In the genomic region with DNA sequence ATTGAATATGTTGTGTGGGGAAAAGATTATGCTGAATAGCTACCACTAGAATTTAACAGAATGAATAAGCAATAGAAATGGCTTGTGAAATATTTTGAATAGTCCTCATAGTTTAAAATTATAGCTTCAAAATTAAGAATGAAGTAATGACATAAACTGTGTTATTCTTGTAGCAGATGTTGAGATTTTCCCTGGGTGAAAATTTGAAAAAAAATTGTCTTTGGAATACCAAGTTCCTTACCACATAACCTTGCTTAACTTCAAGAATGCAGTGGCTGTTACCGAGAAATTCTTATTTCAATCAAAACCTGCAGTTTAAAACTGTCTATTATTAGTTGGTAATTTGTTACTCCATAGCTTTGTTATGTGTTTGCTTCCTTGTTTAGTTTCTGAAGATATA, we compare ENCODE assay signal across 23 cellular contexts.
"Had no signal": no experiment of that assay in that cellular context is flagged by ENCODE, and none has a peak within 500 bp of the region (broad histone marks: within the 10 kb centered on the region; RNA-seq: fewer than 3 reads in every experiment).

No MANE protein-coding gene starts in this region.

- DNase-seq: cerebellar nuclear complex; colonic mucosa; cortex of kidney; effector CD8-positive, alpha-beta T cell; effector memory CD8-positive, alpha-beta T cell; endodermal cell; foreskin fibroblast; foreskin melanocyte; gastrocnemius medialis; glutamatergic neuron; head of caudate nucleus; heart right ventricle; hippocampal formation; left cardiac atrium; left lung; left ventricle myocardium superior; lower lobe of right lung; mesendoderm; midbrain had no signal

- ATAC-seq: effector memory CD8-positive, alpha-beta T cell; gastrocnemius medialis; heart right ventricle; left cardiac atrium; left lung; left ventricle myocardium superior; lower lobe of right lung had no signal

- H3K4me3 Mint-ChIP-seq: central memory CD8-positive, alpha-beta T cell; dendritic cell treated with granulocyte-macrophage colony-stimulating factor and Interleukin-4, amounts not matched to agents 40 ng/mL and 50 ng/mL, for 4 days; effector memory CD8-positive, alpha-beta T cell; endodermal cell; memory B cell had no signal

- H3K27ac ChIP-seq: colonic mucosa, esophagus muscularis mucosa, gastrocnemius medialis, heart right ventricle, left lung, lower lobe of right lung had no signal

- H3K27me3 Mint-ChIP-seq: central memory CD8-positive, alpha-beta T cell; dendritic cell treated with granulocyte-macrophage colony-stimulating factor and Interleukin-4, amounts not matched to agents 40 ng/mL and 50 ng/mL, for 4 days; effector memory CD8-positive, alpha-beta T cell; memory B cell had no signal

- H3K9me3 Mint-ChIP-seq: endodermal cell had no signal

- H3K4me1 Mint-ChIP-seq: central memory CD8-positive, alpha-beta T cell; memory B cell had no signal

- H3K36me3 ChIP-seq: colonic mucosa, esophagus muscularis mucosa, gastrocnemius medialis, heart right ventricle, left lung, lower lobe of right lung had no signal

- H3K27ac Mint-ChIP-seq: dendritic cell treated with granulocyte-macrophage colony-stimulating factor and Interleukin-4, amounts not matched to agents 40 ng/mL and 50 ng/mL, for 4 days; effector memory CD8-positive, alpha-beta T cell; endodermal cell; memory B cell had no signal

- H3K4me3 ChIP-seq: colonic mucosa, esophagus muscularis mucosa, gastrocnemius medialis, heart right ventricle, left lung, lower lobe of right lung had no signal

- H3K9me3 ChIP-seq: colonic mucosa, esophagus muscularis mucosa, gastrocnemius medialis, heart right ventricle, left lung, lower lobe of right lung had no signal

- H3K4me1 ChIP-seq: colonic mucosa, esophagus muscularis mucosa, gastrocnemius medialis, heart right ventricle, left lung, lower lobe of right lung had no signal

- H3K36me3 Mint-ChIP-seq: memory B cell had no signal

- H3K27me3 ChIP-seq: colonic mucosa, esophagus muscularis mucosa, gastrocnemius medialis, heart right ventricle, left lung had no signal
